In genomic region chr17:64661731-64661980, GRCh38 we compare ENCODE assay signal across 8 cellular contexts. TPM values are rescaled to one million over a fixed set of nuclear protein-coding genes. Genes with fewer than 3 reads are reported as not detected.
DNase-seq lines count a peak whose midpoint lies in the region; ATAC-seq and TF ChIP-seq lines count a peak whose summit lies in the region.

No MANE protein-coding gene starts in this region.

- intact Hi-C loops in activated CD4-positive, alpha-beta T cell treated with anti-CD3 and anti-CD28 coated beads for 36 hours (cut with DNase I, micrococcal nuclease): loop anchor here (5.0 to 10.0 kb wide), 4 partner anchors 73 to 514 kb away; partner anchors contain the start of gene LRRC37A3 (in 1 of the 2)

- DNase-seq in activated CD4-positive, alpha-beta T cell treated with anti-CD3 and anti-CD28 coated beads for 36 hours: no peak
- no peak for DNase-seq in activated CD4-positive, alpha-beta T cell treated with anti-CD3 and anti-CD28 coated beads for 1 hour
- no peak for DNase-seq in LNCaP clone FGC (ENCODE audit: low read depth)
- no peak for DNase-seq in choroid plexus epithelial cell (ENCODE audit: low read depth)
- no peak for DNase-seq in activated gamma-delta T cell treated with Interleukin-2 at 50 U/mL for 16 hours
- no peak for DNase-seq in GOT3 (lab: John Stamatoyannopoulos, UW)
- DNase-seq in NCI-H1436 (lab: John Stamatoyannopoulos, UW): no peak

- H3K9ac ChIP-seq in mucosa of stomach (ENCODE audit: low read length): peak overlapping the region; percentile 64

- CTCF ChIA-PET in activated CD4-positive, alpha-beta T cell treated with anti-CD3 and anti-CD28 coated beads for 36 hours (lab: Charles Lee): interaction anchor here (1.7 kb wide), 1 partner anchor 13 kb away, joined by 7 read pairs; no protein-coding TSS in a partner anchor

- no peak for ATAC-seq in activated CD4-positive, alpha-beta T cell treated with anti-CD3 and anti-CD28 coated beads for 36 hours

- peak overlapping the region; percentile 98 for H3K4me3 Mint-ChIP-seq in activated CD4-positive, alpha-beta T cell treated with anti-CD3 and anti-CD28 coated beads for 36 hours

- no peaks in the 10 kb centered on the region for H3K9me3 ChIP-seq in mucosa of stomach (ENCODE audit: control insufficient read depth, low read length)

- peak overlapping the region; percentile 92 for H3K27ac Mint-ChIP-seq in activated CD4-positive, alpha-beta T cell treated with anti-CD3 and anti-CD28 coated beads for 36 hours

- H3K9me3 Mint-ChIP-seq in activated CD4-positive, alpha-beta T cell treated with anti-CD3 and anti-CD28 coated beads for 36 hours (ENCODE audit: low read depth): peaks cover 2% of the 10 kb centered on the region

- POLR2A ChIA-PET in activated CD4-positive, alpha-beta T cell treated with anti-CD3 and anti-CD28 coated beads for 36 hours (lab: Charles Lee): interaction anchor here (1.0 kb wide), 1 partner anchor 155 kb away, joined by 3 read pairs; the partner anchor contains the start of gene CEP95

- TF ChIP-seq CTCF in LNCaP clone FGC (IDR thresholded peaks at IDR 0.05; ENCODE audit: control insufficient read depth, extremely low read depth, insufficient read depth) (no peak), choroid plexus epithelial cell (conservative IDR thresholded peaks at IDR 0.05; ENCODE audit: low read depth, low read length) (no peak)

- H3K36me3 ChIP-seq in mucosa of stomach (ENCODE audit: control insufficient read depth, insufficient read depth, low read length): no peaks in the 10 kb centered on the region

- H3K4me1 Mint-ChIP-seq in activated CD4-positive, alpha-beta T cell treated with anti-CD3 and anti-CD28 coated beads for 36 hours: peaks cover 33% of the 10 kb centered on the region

- H3K4me3 ChIP-seq in LNCaP clone FGC (ENCODE audit: low read depth, low read length) (peak overlapping the region; percentile 70), choroid plexus epithelial cell (ENCODE audit: low read depth, low read length) (peak overlapping the region; percentile 74), mucosa of stomach (ENCODE audit: low read length) (peak overlapping the region; percentile 56)

- H3K36me3 Mint-ChIP-seq in activated CD4-positive, alpha-beta T cell treated with anti-CD3 and anti-CD28 coated beads for 36 hours (ENCODE audit: low read depth): peaks cover 7% of the 10 kb centered on the region

- H3K27me3 ChIP-seq in mucosa of stomach (ENCODE audit: control insufficient read depth, insufficient read depth, low read length): no peaks in the 10 kb centered on the region

- no peaks in the 10 kb centered on the region for H3K27me3 Mint-ChIP-seq in activated CD4-positive, alpha-beta T cell treated with anti-CD3 and anti-CD28 coated beads for 36 hours

- peaks cover 4% of the 10 kb centered on the region for H3K4me1 ChIP-seq in mucosa of stomach (ENCODE audit: control insufficient read depth, insufficient read depth, low read length)

RNA-seq across cellular contexts. Expression of gene SMURF2, which starts 0.5 kb away (rescaled TPM):
- total RNA-seq in activated CD4-positive, alpha-beta T cell treated with anti-CD3 and anti-CD28 coated beads for 36 hours: 10 to 100 TPM; 13.9 to 15.0 TPM
